Comparison of ENCODE assay signal across 9 cellular contexts in the genomic region with DNA sequence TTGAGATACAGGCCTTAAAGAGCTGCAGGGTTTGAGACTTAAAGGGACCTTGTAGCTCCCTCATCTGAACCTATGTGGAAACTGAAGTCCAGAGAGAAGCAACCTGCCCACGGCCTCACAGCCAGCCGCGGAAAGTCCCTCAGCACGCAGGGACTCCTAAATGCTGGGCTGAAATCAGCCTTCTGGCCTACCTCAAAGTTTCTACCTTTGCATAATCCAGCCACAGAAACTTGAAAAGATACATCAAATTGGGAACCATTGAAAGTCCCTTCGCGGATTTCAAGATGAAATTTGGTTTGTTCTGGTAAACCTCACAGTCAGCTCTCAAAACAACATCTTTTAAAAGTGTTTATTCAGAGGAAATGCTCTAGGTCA.
A peak's percentile ranks its signal among the peaks of the same experiment; 100 is the strongest.
DNase-seq lines count a peak whose midpoint lies in the region; ATAC-seq, FAIRE-seq and TF ChIP-seq lines count a peak whose summit lies in the region.
"Had no signal": no experiment of that assay in that cellular context is flagged by ENCODE, and none has a peak within 500 bp of the region (broad histone marks: within the 10 kb centered on the region; RNA-seq: fewer than 3 reads in every experiment).

No MANE protein-coding gene starts in this region.

- TF ChIP-seq EP300 in GM12878 (IDR thresholded peaks at IDR 0.05; ENCODE audit: borderline replicate concordance in 1 of 2, control insufficient read depth in 1 of 2, low read depth in 2 of 2, low read length in 2 of 2): peak; percentile 55 to 56; a peak in 2 of 4 replicates
- TF ChIP-seq EP300 in SK-N-SH (IDR thresholded peaks at IDR 0.05; ENCODE audit: borderline replicate concordance in 1 of 2, low read depth in 1 of 2, low read length in 1 of 2): no peak

- BruUV-seq in GM12878 (replicated peaks; lab: Mats Ljungman, UMichigan): no TSS peak

- H4K20me1 ChIP-seq in GM12878 (ENCODE audit: control insufficient read depth, insufficient read depth): no peaks in the 10 kb centered on the region
- no peaks in the 10 kb centered on the region for H4K20me1 ChIP-seq in SK-N-SH (ENCODE audit: insufficient read depth)

- H2AFZ ChIP-seq in GM12878 (ENCODE audit: control insufficient read depth, low read depth, low read length): no peak overlapping the region
- no peak overlapping the region for H2AFZ ChIP-seq in SK-N-SH (ENCODE audit: low read depth)

- 0% methylated on average over 6 of the region's 6 CpGs for WGBS in GM12878 (ENCODE audit: insufficient coverage, insufficient replicate concordance, low lambda C conversion rate, missing lambda C conversion rate)
- 61% methylated on average over 6 of the region's 6 CpGs for WGBS in SK-N-SH (ENCODE audit: low lambda C conversion rate)

- in situ Hi-C loops in GM12878 (cut with MboI): no loop called here

- TF ChIP-seq RAD21 in GM12878 (IDR thresholded peaks at IDR 0.05; ENCODE audit: insufficient read depth, low read depth, low read length) (peak; percentile 31), SK-N-SH (IDR thresholded peaks at IDR 0.05; ENCODE audit: low read length) (no peak)

- ATAC-seq in GM18498 (IDR thresholded peaks at IDR 0.05; ENCODE audit: unreplicated experiment) (peak; percentile 94), GM19455 (IDR thresholded peaks at IDR 0.05; ENCODE audit: unreplicated experiment) (peak; percentile 96), HG03095 (IDR thresholded peaks at IDR 0.05; ENCODE audit: unreplicated experiment) (peak; percentile 92), GM12878 (peak; percentile 92)

- H3K27me3 ChIP-seq in GM12878 (replicated peaks in 1 of 2; ENCODE audit: control insufficient read depth in 2 of 2, insufficient read depth in 2 of 2, low read length in 1 of 2): no peaks in the 10 kb centered on the region
- H3K27me3 ChIP-seq in SK-N-SH (ENCODE audit: insufficient read depth): no peaks in the 10 kb centered on the region

- peaks cover 29% of the 10 kb centered on the region for H3K9me3 ChIP-seq in GM12878 (replicated peaks; ENCODE audit: control insufficient read depth, insufficient read depth, low read length)
- H3K9me3 ChIP-seq in SK-N-SH: no peaks in the 10 kb centered on the region

- RAD21 ChIA-PET in GM12878 (lab: Charles Lee; ENCODE audit: unreplicated experiment): interaction anchor here (1.2 kb wide), 1 partner anchor 210 kb away, joined by 3 read pairs; no protein-coding TSS in a partner anchor

- DNase-seq in GM12878 (ENCODE audit: low read depth, low spot score) (peak; percentile 89), NCI-H524 (lab: John Stamatoyannopoulos, UW) (no peak), SK-N-SH (no peak), amygdala (lab: John Stamatoyannopoulos, UW) (no peak)
- DNase-seq in stimulated activated naive CD4-positive, alpha-beta T cell (lab: John Stamatoyannopoulos, UW): no peak

- POLR2A ChIA-PET in GM12878 (lab: Charles Lee) (no interaction called here), SK-N-SH (lab: Yijun Ruan, JAX) (no interaction called here)

- H3K27ac ChIP-seq in GM12878 (ENCODE audit: control insufficient read depth, insufficient read depth) (peak overlapping the region; percentile 62), SK-N-SH (ENCODE audit: low read depth in 2 of 2, low read length in 1 of 2) (no peak overlapping the region)

- H3K4me3 ChIP-seq in GM12878 (no peak overlapping the region), SK-N-SH (ENCODE audit: low read depth in 2 of 2, low read length in 1 of 2) (no peak overlapping the region)

- no peaks in the 10 kb centered on the region for H3K36me3 ChIP-seq in GM12878 (ENCODE audit: control insufficient read depth in 2 of 2, insufficient read depth in 2 of 2, low read length in 1 of 2)
- H3K36me3 ChIP-seq in SK-N-SH (replicated peaks in 1 of 2; ENCODE audit: control insufficient read depth in 1 of 2, insufficient read depth in 2 of 2, low read length in 1 of 2): no peaks in the 10 kb centered on the region

- H3K4me1 ChIP-seq in GM12878 (ENCODE audit: control insufficient read depth, insufficient read depth, low read length) (peaks cover 19% of the 10 kb centered on the region), SK-N-SH (ENCODE audit: control insufficient read depth in 1 of 2, insufficient read depth in 2 of 2, low read depth in 1 of 2, low read length in 1 of 2) (no peaks in the 10 kb centered on the region)

- SMC1A ChIA-PET in GM12878 (lab: Charles Lee; ENCODE audit: uncharacterized antibody, unreplicated experiment): no interaction called here

- TF ChIP-seq CTCF in GM12878 (IDR thresholded peaks at IDR 0.05 in 2 of 3, conservative IDR thresholded peaks at IDR 0.05 in 1 of 3; ENCODE audit: control insufficient read depth in 2 of 3, extremely low read depth in 1 of 3, insufficient read depth in 1 of 3, low read depth in 3 of 3, low read length in 3 of 3) (peak in 1 of 3 experiments; percentile 9; a peak in 1 of 6 replicates), SK-N-SH (IDR thresholded peaks at IDR 0.05) (no peak)

- H3K79me2 ChIP-seq in GM12878 (ENCODE audit: control insufficient read depth, insufficient read depth, low read length) (no peaks in the 10 kb centered on the region), SK-N-SH (ENCODE audit: insufficient read depth) (no peaks in the 10 kb centered on the region)

- FAIRE-seq in GM12878 (lab: Jason Lieb, UNC): peak; percentile 98
- FAIRE-seq: TTC549 had no signal

- CTCF ChIA-PET in GM12878 (lab: Yijun Ruan, JAX) (interaction anchor here (0.6 kb wide), 1 partner anchor 241 kb away, joined by 3 read pairs; no protein-coding TSS in a partner anchor), SK-N-SH (lab: Yijun Ruan, JAX) (interaction anchor here (1.0 to 1.8 kb wide), 2 partner anchors 9 to 12 kb away, joined by 3 to 4 read pairs; no protein-coding TSS in a partner anchor)

- no peaks in the 10 kb centered on the region for H3K9me2 ChIP-seq in SK-N-SH

- TF ChIP-seq POLR2A in GM12878 (IDR thresholded peaks at IDR 0.05; ENCODE audit: low read depth, low read length): no peak

- H3K9ac ChIP-seq in GM12878 (ENCODE audit: control insufficient read depth, insufficient read depth, low read length) (no peak overlapping the region), SK-N-SH (no peak overlapping the region)

- intact Hi-C loops in GM12878 (cut with micrococcal nuclease; ENCODE audit: unreplicated experiment): no loop called here

- H3K4me2 ChIP-seq in GM12878 (ENCODE audit: control insufficient read depth, insufficient read depth) (peak overlapping the region; percentile 60), SK-N-SH (no peak overlapping the region)

- H3F3A ChIP-seq in SK-N-SH (replicated peaks; ENCODE audit: insufficient read depth): no peaks in the 10 kb centered on the region

TF ChIP-seq in GM12878, 131 proteins besides CTCF, POLR2A, EP300 and RAD21 (continues in another document):
- TF ChIP-seq TCF12 (IDR thresholded peaks at IDR 0.05; ENCODE audit: low read depth, low read length) (0 out of 2 replicates have a peak, but pooled peaks have one; percentile 23), ESRRA (IDR thresholded peaks at IDR 0.05; ENCODE audit: low read length) (no peak), SPI1 (IDR thresholded peaks at IDR 0.05; ENCODE audit: borderline replicate concordance, insufficient read depth, low read depth, low read length) (no peak), SUPT20H (IDR thresholded peaks at IDR 0.05; ENCODE audit: borderline replicate concordance, control insufficient read depth, low read depth, low read length) (no peak), SUZ12 (IDR thresholded peaks at IDR 0.05; ENCODE audit: unreplicated experiment) (no peak), RFX5 (IDR thresholded peaks at IDR 0.05; ENCODE audit: low read depth, low read length) (no peak), EED (IDR thresholded peaks at IDR 0.05; ENCODE audit: low read depth) (no peak), DPF2 (IDR thresholded peaks at IDR 0.05) (no peak), MXI1 (IDR thresholded peaks at IDR 0.05; ENCODE audit: low read depth, low read length) (no peak), PAX8 (IDR thresholded peaks at IDR 0.05) (no peak), MEF2B (IDR thresholded peaks at IDR 0.05; ENCODE audit: partially characterized antibody, poor library complexity, severe bottlenecking) (peak; percentile 46)

TF ChIP-seq in SK-N-SH, 30 proteins besides CTCF, POLR2A, EP300 and RAD21 (continues in another document):
- TF ChIP-seq SIN3A (IDR thresholded peaks at IDR 0.05; ENCODE audit: borderline replicate concordance, low read depth, low read length): no peak
- TF ChIP-seq, protein P1, sequence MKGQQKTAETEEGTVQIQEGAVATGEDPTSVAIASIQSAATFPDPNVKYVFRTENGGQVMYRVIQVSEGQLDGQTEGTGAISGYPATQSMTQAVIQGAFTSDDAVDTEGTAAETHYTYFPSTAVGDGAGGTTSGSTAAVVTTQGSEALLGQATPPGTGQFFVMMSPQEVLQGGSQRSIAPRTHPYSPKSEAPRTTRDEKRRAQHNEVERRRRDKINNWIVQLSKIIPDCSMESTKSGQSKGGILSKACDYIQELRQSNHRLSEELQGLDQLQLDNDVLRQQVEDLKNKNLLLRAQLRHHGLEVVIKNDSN (IDR thresholded peaks at IDR 0.05; ENCODE audit: borderline replicate concordance, low read depth): no peak
- no peak for TF ChIP-seq TCF12 (IDR thresholded peaks at IDR 0.05)
- TF ChIP-seq POLR2AphosphoS5 (IDR thresholded peaks at IDR 0.05; ENCODE audit: low read depth, low read length): no peak
- TF ChIP-seq, protein P2, sequence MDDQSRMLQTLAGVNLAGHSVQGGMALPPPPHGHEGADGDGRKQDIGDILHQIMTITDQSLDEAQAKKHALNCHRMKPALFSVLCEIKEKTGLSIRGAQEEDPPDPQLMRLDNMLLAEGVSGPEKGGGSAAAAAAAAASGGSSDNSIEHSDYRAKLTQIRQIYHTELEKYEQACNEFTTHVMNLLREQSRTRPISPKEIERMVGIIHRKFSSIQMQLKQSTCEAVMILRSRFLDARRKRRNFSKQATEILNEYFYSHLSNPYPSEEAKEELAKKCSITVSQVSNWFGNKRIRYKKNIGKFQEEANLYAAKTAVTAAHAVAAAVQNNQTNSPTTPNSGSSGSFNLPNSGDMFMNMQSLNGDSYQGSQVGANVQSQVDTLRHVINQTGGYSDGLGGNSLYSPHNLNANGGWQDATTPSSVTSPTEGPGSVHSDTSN (IDR thresholded peaks at IDR 0.05): no peak
- no peak for TF ChIP-seq SMC3 (IDR thresholded peaks at IDR 0.05; ENCODE audit: low read depth, low read length)
- no peak for TF ChIP-seq YY1 (IDR thresholded peaks at IDR 0.05; ENCODE audit: low read depth)
- no peak for TF ChIP-seq GATA2 (CRISPR knock-in tag; IDR thresholded peaks at IDR 0.05)
- no peak for TF ChIP-seq TEAD4 (IDR thresholded peaks at IDR 0.05; ENCODE audit: borderline replicate concordance, insufficient read depth)
- TF ChIP-seq ELF1 (IDR thresholded peaks at IDR 0.05): no peak
- TF ChIP-seq MXI1 (IDR thresholded peaks at IDR 0.05; ENCODE audit: low read depth, low read length): no peak
- TF ChIP-seq RFX5 (IDR thresholded peaks at IDR 0.05; ENCODE audit: low read length): no peak
- no peak for TF ChIP-seq GABPA (IDR thresholded peaks at IDR 0.05; ENCODE audit: low read depth)
- no peak for TF ChIP-seq FOSL2 (IDR thresholded peaks at IDR 0.05; ENCODE audit: borderline replicate concordance, low read depth)
- no peak for TF ChIP-seq NFIC (IDR thresholded peaks at IDR 0.05; ENCODE audit: borderline replicate concordance)
- TF ChIP-seq MEF2A (IDR thresholded peaks at IDR 0.05; ENCODE audit: borderline replicate concordance, low read depth): no peak
- TF ChIP-seq FOXM1 (IDR thresholded peaks at IDR 0.05; ENCODE audit: low read depth): no peak
